Comparison of ENCODE assay signal across 9 cellular contexts in the genomic region with DNA sequence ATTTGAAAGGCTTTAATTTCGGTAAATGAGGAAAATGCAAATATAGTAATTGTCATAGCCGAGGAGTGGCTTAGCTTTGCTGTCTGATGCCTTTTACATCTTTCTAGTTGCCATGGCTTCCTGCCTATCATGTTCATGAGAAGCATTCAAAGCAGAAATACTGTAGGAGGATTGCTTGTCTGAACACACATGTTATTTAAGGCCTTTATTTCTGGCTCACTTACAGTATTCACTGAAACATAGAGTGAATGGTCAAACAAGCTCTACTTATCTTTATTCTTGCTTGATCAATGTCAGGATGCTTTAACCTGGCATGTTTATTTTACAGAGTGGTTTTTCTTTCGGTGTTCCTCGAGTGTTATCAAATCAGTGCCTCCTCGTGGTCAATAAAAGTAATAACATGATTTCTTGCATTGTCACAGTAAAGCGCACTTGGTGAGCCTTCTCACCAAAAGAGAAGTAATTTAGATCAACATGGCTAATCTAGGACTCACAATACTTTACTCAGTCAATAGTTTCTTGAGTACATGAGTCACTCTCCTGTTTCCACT.
DNase-seq lines count a peak whose midpoint lies in the region; ATAC-seq, FAIRE-seq and TF ChIP-seq lines count a peak whose summit lies in the region.
"Had no signal": no experiment of that assay in that cellular context is flagged by ENCODE, and none has a peak within 500 bp of the region (broad histone marks: within the 10 kb centered on the region; RNA-seq: fewer than 3 reads in every experiment).

No MANE protein-coding gene starts in this region.

- H3K4me3 ChIP-seq in DND-41 (ENCODE audit: low read depth in 1 of 2, low read length in 2 of 2) (no peak overlapping the region), Karpas-422 (ENCODE audit: low read length) (no peak overlapping the region), HepG2 (replicated peaks in 1 of 3; ENCODE audit: insufficient read depth in 1 of 3, low read depth in 2 of 3, low read length in 3 of 3) (no peak overlapping the region), upper lobe of left lung (no peak overlapping the region), gastrocnemius medialis (no peak overlapping the region), colonic mucosa (no peak overlapping the region)

- H3K9me3 ChIP-seq in DND-41 (ENCODE audit: insufficient read depth, low read length, severe bottlenecking) (no peaks in the 10 kb centered on the region), Karpas-422 (ENCODE audit: low read length) (peaks cover 25% of the 10 kb centered on the region), HepG2 (ENCODE audit: low read length) (peaks cover 5% of the 10 kb centered on the region; the same call in 1 of the 2 replicates), upper lobe of left lung (peaks cover 0 to 3% (median 0%) of the 10 kb centered on the region in 4 donors), gastrocnemius medialis (no peaks in the 10 kb centered on the region), colonic mucosa (no peaks in the 10 kb centered on the region)

- FAIRE-seq in HepG2 (lab: Jason Lieb, UNC) = no peak

- H3K27ac ChIP-seq in DND-41 (ENCODE audit: low read length) (no peak overlapping the region), Karpas-422 (ENCODE audit: low read length) (no peak overlapping the region), HepG2 (ENCODE audit: extremely low read length, insufficient read depth, low read length) (no peak overlapping the region), upper lobe of left lung (no peak overlapping the region), gastrocnemius medialis (no peak overlapping the region), colonic mucosa (no peak overlapping the region)

- in situ Hi-C loops in HepG2 (cut with HindIII; ENCODE audit: extremely low pct_ligation_motif_present, low pct_unique_long_range_greater_than_20kb) (no loop called here), gastrocnemius medialis (cut with MboI; ENCODE audit: low sequenced_read_pairs in 4 of 4) (no loop called here)

- peaks cover 8% of the 10 kb centered on the region for H3K9me3 Mint-ChIP-seq in activated T-helper 17 cell treated with anti-CD3 and anti-CD28 coated beads, Interleukin-2, amount 50 U/mL, for 72 hours

- no TSS peak for BruUV-seq in HepG2 (replicated peaks; lab: Mats Ljungman, UMichigan)

- H3K79me2 ChIP-seq in DND-41 (ENCODE audit: insufficient read depth, low read length) (no peaks in the 10 kb centered on the region), Karpas-422 (ENCODE audit: low read length) (no peaks in the 10 kb centered on the region), HepG2 (ENCODE audit: insufficient read depth, low read length) (no peaks in the 10 kb centered on the region)

- CTCF ChIA-PET in HepG2 (lab: Yijun Ruan, JAX; ENCODE audit: low intra/inter-chr PET ratio, low total read pairs) = no interaction called here

- no peak for TF ChIP-seq POLR2A in HepG2 (IDR thresholded peaks at IDR 0.05; ENCODE audit: insufficient read depth in 1 of 2, low read depth in 2 of 2, low read length in 2 of 2)
- no peak for TF ChIP-seq POLR2A in upper lobe of left lung (IDR thresholded peaks at IDR 0.05)
- TF ChIP-seq POLR2A in gastrocnemius medialis (IDR thresholded peaks at IDR 0.05) = no peak

- no peak overlapping the region for H3K27ac Mint-ChIP-seq in activated T-helper 17 cell treated with anti-CD3 and anti-CD28 coated beads, Interleukin-2, amount 50 U/mL, for 72 hours

- no peaks in the 10 kb centered on the region for H3K9me2 ChIP-seq in Karpas-422 (replicated peaks; ENCODE audit: insufficient read depth, low read length)

- ATAC-seq in DND-41 (ENCODE audit: insufficient read depth, low read depth) (no peak), HepG2 (no peak), upper lobe of left lung (ENCODE audit: low FRiP score in 2 of 2) (no peak), gastrocnemius medialis (no peak)
- ATAC-seq in activated T-helper 17 cell treated with anti-CD3 and anti-CD28 coated beads, Interleukin-2, amount 50 U/mL, for 72 hours (replicated peaks) = no peak

- TF ChIP-seq EP300 in HepG2 (IDR thresholded peaks at IDR 0.05; ENCODE audit: low read depth in 2 of 2, low read length in 2 of 2) (no peak), HepG2 (CRISPR knock-in tag; IDR thresholded peaks at IDR 0.05; ENCODE audit: borderline replicate concordance) (no peak), upper lobe of left lung (IDR thresholded peaks at IDR 0.05) (no peak)

- H3K27me3 ChIP-seq in DND-41 (ENCODE audit: insufficient read depth, low read length, poor library complexity) = no peaks in the 10 kb centered on the region
- H3K27me3 ChIP-seq in Karpas-422 (ENCODE audit: low read length) = no peaks in the 10 kb centered on the region
- H3K27me3 ChIP-seq in HepG2 (ENCODE audit: control insufficient read depth in 1 of 2, insufficient read depth in 2 of 2, low read length in 2 of 2) = no peaks in the 10 kb centered on the region
- H3K27me3 ChIP-seq in upper lobe of left lung = no peaks in the 10 kb centered on the region
- H3K27me3 ChIP-seq in gastrocnemius medialis = no peaks in the 10 kb centered on the region
- H3K27me3 ChIP-seq in colonic mucosa = no peaks in the 10 kb centered on the region

- DNase-seq in DND-41 (no peak), Karpas-422 (peak; percentile 63), SW480 (ENCODE audit: low spot score) (peak; percentile 19), HepG2 (ENCODE audit: low spot score) (peak; percentile 15), upper lobe of left lung (no peak), gastrocnemius medialis (no peak), colonic mucosa (no peak)
- DNase-seq: SHP77 treated with DMSO at 0.1 percent for 48 hours had no signal

- H3K36me3 ChIP-seq in DND-41 (ENCODE audit: insufficient read depth, low read length) = no peaks in the 10 kb centered on the region
- no peaks in the 10 kb centered on the region for H3K36me3 ChIP-seq in Karpas-422 (ENCODE audit: insufficient read depth, low read length)
- no peaks in the 10 kb centered on the region for H3K36me3 ChIP-seq in HepG2 (replicated peaks in 1 of 2; ENCODE audit: control insufficient read depth in 1 of 2, insufficient read depth in 2 of 2, low read length in 2 of 2)
- H3K36me3 ChIP-seq in upper lobe of left lung = no peaks in the 10 kb centered on the region
- H3K36me3 ChIP-seq in gastrocnemius medialis = no peaks in the 10 kb centered on the region
- H3K36me3 ChIP-seq in colonic mucosa = no peaks in the 10 kb centered on the region

- TF ChIP-seq RAD21 in HepG2 (CRISPR knock-in tag; IDR thresholded peaks at IDR 0.05) = no peak

- peak; percentile 22 for TF ChIP-seq CTCF in DND-41 (IDR thresholded peaks at IDR 0.05; ENCODE audit: borderline replicate concordance, extremely low read depth, low read length, poor library complexity, severe bottlenecking)
- TF ChIP-seq CTCF in HepG2 (CRISPR knock-in tag; IDR thresholded peaks at IDR 0.05) = no peak
- peak in 1 of 6 experiments; percentile 16 for TF ChIP-seq CTCF in upper lobe of left lung (IDR thresholded peaks at IDR 0.05)
- TF ChIP-seq CTCF in gastrocnemius medialis (IDR thresholded peaks at IDR 0.05 in 4 of 5, conservative IDR thresholded peaks at IDR 0.05 in 1 of 5) = no peak
- TF ChIP-seq CTCF in colonic mucosa (IDR thresholded peaks at IDR 0.05) = no peak

- no peaks in the 10 kb centered on the region for H3K4me1 Mint-ChIP-seq in activated T-helper 17 cell treated with anti-CD3 and anti-CD28 coated beads, Interleukin-2, amount 50 U/mL, for 72 hours

- H3K36me3 Mint-ChIP-seq in activated T-helper 17 cell treated with anti-CD3 and anti-CD28 coated beads, Interleukin-2, amount 50 U/mL, for 72 hours (ENCODE audit: low read depth) = no peaks in the 10 kb centered on the region

- POLR2A ChIA-PET in HepG2 (lab: Yijun Ruan, JAX) = no interaction called here

- WGBS in HepG2 (ENCODE audit: low lambda C conversion rate) = 2% methylated on average over 6 of the region's 6 CpGs
- 32 to 37% methylated on average over 6 of the region's 6 CpGs for WGBS in upper lobe of left lung, 2 donors

- H3K27me3 Mint-ChIP-seq in activated T-helper 17 cell treated with anti-CD3 and anti-CD28 coated beads, Interleukin-2, amount 50 U/mL, for 72 hours = no peaks in the 10 kb centered on the region

- H3K4me2 ChIP-seq in DND-41 (ENCODE audit: insufficient read depth, low read length) = no peak overlapping the region
- no peak overlapping the region for H3K4me2 ChIP-seq in Karpas-422 (ENCODE audit: low read depth, low read length, poor library complexity, severe bottlenecking)
- H3K4me2 ChIP-seq in HepG2 (ENCODE audit: low read depth, low read length) = no peak overlapping the region

- intact Hi-C loops in HepG2 (cut with micrococcal nuclease; ENCODE audit: unreplicated experiment) (no loop called here), gastrocnemius medialis (cut with DNase I; ENCODE audit: low total_unique reads) (no loop called here), colonic mucosa (cut with DNase I) (no loop called here)

- H3K4me1 ChIP-seq in DND-41 (ENCODE audit: insufficient read depth, low read length) = no peaks in the 10 kb centered on the region
- H3K4me1 ChIP-seq in Karpas-422 (ENCODE audit: low read length) = no peaks in the 10 kb centered on the region
- no peaks in the 10 kb centered on the region for H3K4me1 ChIP-seq in HepG2 (ENCODE audit: insufficient read depth, low read length)
- no peaks in the 10 kb centered on the region for H3K4me1 ChIP-seq in upper lobe of left lung
- H3K4me1 ChIP-seq in gastrocnemius medialis = no peaks in the 10 kb centered on the region
- no peaks in the 10 kb centered on the region for H3K4me1 ChIP-seq in colonic mucosa

- H3K9ac ChIP-seq in DND-41 (ENCODE audit: low read depth, low read length) (no peak overlapping the region), Karpas-422 (ENCODE audit: low read length) (no peak overlapping the region), HepG2 (ENCODE audit: insufficient read depth, low read depth, low read length) (no peak overlapping the region), colonic mucosa (ENCODE audit: low read depth in 2 of 2, low read length in 2 of 2) (no peak overlapping the region)

- H2AFZ ChIP-seq in DND-41 (ENCODE audit: low read depth, low read length) (no peak overlapping the region), Karpas-422 (ENCODE audit: low read length) (no peak overlapping the region), HepG2 (ENCODE audit: low read length) (no peak overlapping the region)

- H4K20me1 ChIP-seq in DND-41 (ENCODE audit: insufficient read depth, low read length) (no peaks in the 10 kb centered on the region), Karpas-422 (ENCODE audit: insufficient read depth, low read depth, low read length) (no peaks in the 10 kb centered on the region), HepG2 (ENCODE audit: insufficient read depth, low read length) (no peaks in the 10 kb centered on the region)

- no peak overlapping the region for H3K4me3 Mint-ChIP-seq in activated T-helper 17 cell treated with anti-CD3 and anti-CD28 coated beads, Interleukin-2, amount 50 U/mL, for 72 hours

TF ChIP-seq in HepG2, 621 proteins besides CTCF, POLR2A, EP300 and RAD21 (continues in another document):
- TF ChIP-seq ZNF761 (CRISPR knock-in tag; conservative IDR thresholded peaks at IDR 0.05) (no peak), ESRRA (CRISPR knock-in tag; IDR thresholded peaks at IDR 0.05; ENCODE audit: low read depth) (no peak)

Comparison
In these comparisons a context has a peak if more than half of its experiments do, and no peak if none do; other contexts are left out.
1. DNase-seq: peak in Karpas-422 (single experiment), SW480 (single experiment) and HepG2 (single experiment); none in DND-41 (single experiment), upper lobe of left lung (0 of 2), gastrocnemius medialis (0 of 2) and colonic mucosa (single experiment).